1 cellular context compared by ENCODE assay signal in the genomic region with DNA sequence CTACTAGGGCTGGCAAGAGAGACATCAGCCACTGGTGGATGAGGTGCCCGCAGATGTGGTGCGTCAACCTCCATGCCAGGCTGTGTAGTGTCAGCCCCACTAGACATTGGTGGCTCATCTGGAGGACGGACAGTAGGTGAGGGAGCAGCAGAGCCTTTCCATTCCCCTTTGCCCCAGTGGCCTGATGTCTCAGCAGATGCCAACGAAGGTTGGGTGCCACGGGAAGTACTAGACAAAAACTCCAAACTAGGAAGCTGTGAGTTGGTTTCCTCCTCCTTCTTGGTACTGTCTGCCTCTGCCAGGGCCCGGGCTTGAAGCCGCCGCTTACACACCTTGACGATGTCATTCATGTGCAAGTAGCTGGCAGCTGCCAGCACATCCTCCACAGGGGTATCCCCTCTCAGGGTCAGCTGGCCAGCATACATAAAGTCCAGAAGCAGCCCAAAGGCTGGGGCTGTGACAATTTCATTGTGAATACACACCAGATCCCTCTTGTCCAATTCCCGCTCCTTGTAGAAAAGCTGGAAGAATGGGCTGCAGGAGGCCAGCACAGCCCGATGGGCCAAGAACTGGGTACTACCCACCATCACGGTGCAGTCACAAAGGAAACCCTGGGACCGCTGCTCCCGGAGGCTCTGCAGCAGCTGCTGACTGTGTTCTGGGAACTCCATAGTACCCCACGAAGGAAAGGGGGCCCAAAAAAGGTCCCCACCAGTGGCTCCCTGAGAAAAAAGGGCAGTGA.
TF ChIP-seq lines count a peak whose summit lies in the region.

No MANE protein-coding gene starts in this region.

TF ChIP-seq in HEK293, 187 proteins besides CTCF, POLR2A, EP300 and RAD21 (continued from another document):
- TF ChIP-seq ZNF776 (tag by site-specific recombination; IDR thresholded peaks at IDR 0.05; ENCODE audit: borderline replicate concordance) (no peak), ZNF341 (tag by site-specific recombination; IDR thresholded peaks at IDR 0.05; ENCODE audit: low read depth) (no peak), ZNF747 (tag by site-specific recombination; IDR thresholded peaks at IDR 0.05) (no peak), ZNF837 (tag by site-specific recombination; IDR thresholded peaks at IDR 0.05) (no peak), GLI4 (tag by site-specific recombination; IDR thresholded peaks at IDR 0.05) (no peak), SETDB1 (IDR thresholded peaks at IDR 0.05; ENCODE audit: insufficient read length, low read length) (no peak), ZSCAN23 (tag by site-specific recombination; IDR thresholded peaks at IDR 0.05) (no peak), RBAK (tag by site-specific recombination; IDR thresholded peaks at IDR 0.05) (no peak), EGR2 (tag by site-specific recombination; IDR thresholded peaks at IDR 0.05; ENCODE audit: low read depth) (no peak), ZSCAN30 (tag by site-specific recombination; IDR thresholded peaks at IDR 0.05) (no peak)
- TF ChIP-seq, protein P1, sequence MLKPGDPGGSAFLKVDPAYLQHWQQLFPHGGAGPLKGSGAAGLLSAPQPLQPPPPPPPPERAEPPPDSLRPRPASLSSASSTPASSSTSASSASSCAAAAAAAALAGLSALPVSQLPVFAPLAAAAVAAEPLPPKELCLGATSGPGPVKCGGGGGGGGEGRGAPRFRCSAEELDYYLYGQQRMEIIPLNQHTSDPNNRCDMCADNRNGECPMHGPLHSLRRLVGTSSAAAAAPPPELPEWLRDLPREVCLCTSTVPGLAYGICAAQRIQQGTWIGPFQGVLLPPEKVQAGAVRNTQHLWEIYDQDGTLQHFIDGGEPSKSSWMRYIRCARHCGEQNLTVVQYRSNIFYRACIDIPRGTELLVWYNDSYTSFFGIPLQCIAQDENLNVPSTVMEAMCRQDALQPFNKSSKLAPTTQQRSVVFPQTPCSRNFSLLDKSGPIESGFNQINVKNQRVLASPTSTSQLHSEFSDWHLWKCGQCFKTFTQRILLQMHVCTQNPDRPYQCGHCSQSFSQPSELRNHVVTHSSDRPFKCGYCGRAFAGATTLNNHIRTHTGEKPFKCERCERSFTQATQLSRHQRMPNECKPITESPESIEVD (tag by site-specific recombination; IDR thresholded peaks at IDR 0.05): no peak
